16 cellular contexts compared by ENCODE assay signal in genomic region chr16:31351246-31351936, GRCh38. TPM values are rescaled to one million over a fixed set of nuclear protein-coding genes. Genes with fewer than 3 reads are reported as not detected.
DNase-seq lines count a peak whose midpoint lies in the region; ATAC-seq and TF ChIP-seq lines count a peak whose summit lies in the region.
"Had no signal": no experiment of that assay in that cellular context is flagged by ENCODE, and none has a peak within 500 bp of the region (broad histone marks: within the 10 kb centered on the region; RNA-seq: fewer than 3 reads in every experiment).

No MANE protein-coding gene starts in this region.

- H3K4me1 Mint-ChIP-seq in activated CD4-positive, alpha-beta memory T cell treated with anti-CD3 and anti-CD28 coated beads, Interleukin-2, amount 10 ng/mL, durations not matched to agents 7 days and 5 days: peaks cover 71% of the 10 kb centered on the region
- H3K4me1 Mint-ChIP-seq: neural crest cell had no signal

- TF ChIP-seq POLR2A in right lobe of liver (IDR thresholded peaks at IDR 0.05) (no peak), upper lobe of left lung (IDR thresholded peaks at IDR 0.05) (no peak)

- ATAC-seq in right lobe of liver: no peak
- no peak for ATAC-seq in upper lobe of left lung (ENCODE audit: low FRiP score in 2 of 2)
- no peak for ATAC-seq in GM19467 (IDR thresholded peaks at IDR 0.05; ENCODE audit: unreplicated experiment)
- no peak for ATAC-seq in HG02798 (IDR thresholded peaks at IDR 0.05; ENCODE audit: poor library complexity, unreplicated experiment)
- no peak for ATAC-seq in HG03469 (IDR thresholded peaks at IDR 0.05; ENCODE audit: unreplicated experiment)
- ATAC-seq: HCT116 had no signal

- no peak for TF ChIP-seq EP300 in upper lobe of left lung (IDR thresholded peaks at IDR 0.05)

- no peaks in the 10 kb centered on the region for H3K9me3 Mint-ChIP-seq in activated CD4-positive, alpha-beta memory T cell treated with anti-CD3 and anti-CD28 coated beads, Interleukin-2, amount 10 ng/mL, durations not matched to agents 7 days and 5 days
- H3K9me3 Mint-ChIP-seq: neural crest cell had no signal

- H3K9me3 ChIP-seq in liver (ENCODE audit: control insufficient read depth in 4 of 4, low read length in 3 of 4): no peaks in the 10 kb centered on the region
- no peaks in the 10 kb centered on the region for H3K9me3 ChIP-seq in right lobe of liver
- H3K9me3 ChIP-seq in upper lobe of left lung: no peaks in the 10 kb centered on the region
- H3K9me3 ChIP-seq: heart right ventricle had no signal

- peak overlapping the region in 1 of 2 donors; percentile 32 for H3K9ac ChIP-seq in liver (ENCODE audit: low read depth in 1 of 2, low read length in 2 of 2)

- H3K36me3 Mint-ChIP-seq in activated CD4-positive, alpha-beta memory T cell treated with anti-CD3 and anti-CD28 coated beads, Interleukin-2, amount 10 ng/mL, durations not matched to agents 7 days and 5 days (ENCODE audit: low read depth): peaks cover 7% of the 10 kb centered on the region

- peak overlapping the region; percentile 68 for H3K27ac Mint-ChIP-seq in activated CD4-positive, alpha-beta memory T cell treated with anti-CD3 and anti-CD28 coated beads, Interleukin-2, amount 10 ng/mL, durations not matched to agents 7 days and 5 days

- TF ChIP-seq CTCF in liver (IDR thresholded peaks at IDR 0.05; ENCODE audit: low read depth, low read length, missing input control): no peak
- TF ChIP-seq CTCF in right lobe of liver (IDR thresholded peaks at IDR 0.05): no peak
- TF ChIP-seq CTCF in upper lobe of left lung (IDR thresholded peaks at IDR 0.05): no peak

- H3K27ac ChIP-seq in liver (ENCODE audit: low read depth in 1 of 2, low read length in 2 of 2) (peak overlapping the region; percentile 40 to 70), right lobe of liver (peak overlapping the region in 1 of 3 donors; percentile 71), upper lobe of left lung (peak overlapping the region; percentile 73 to 90 (median 86))
- H3K27ac ChIP-seq: VCaP had no signal

- CTCF ChIA-PET in activated CD4-positive, alpha-beta memory T cell treated with anti-CD3 and anti-CD28 coated beads, Interleukin-2, amount 10 ng/mL, durations not matched to agents 7 days and 5 days (lab: Charles Lee): no interaction called here

- DNase-seq in right lobe of liver: no peak
- no peak for DNase-seq in activated CD4-positive, alpha-beta memory T cell treated with anti-CD3 and anti-CD28 coated beads, Interleukin-2, amount 10 ng/mL, durations not matched to agents 7 days and 5 days
- DNase-seq in midbrain (lab: John Stamatoyannopoulos, UW): peak; percentile 6
- DNase-seq in upper lobe of left lung: no peak
- DNase-seq: cortex of kidney, erythroblast, heart right ventricle, NCI-H1105, NCI-H2227 treated with DMSO at 0.1 percent for 48 hours had no signal

- intact Hi-C loops in right lobe of liver (cut with DNase I): loop anchor here in 1 of 2 donors (10.0 kb wide), 1 partner anchor 127 kb away; no protein-coding TSS in a partner anchor

- no peak for TF ChIP-seq RAD21 in liver (IDR thresholded peaks at IDR 0.05)

- H3K4me1 ChIP-seq in liver (ENCODE audit: control insufficient read depth in 4 of 4, insufficient read depth in 4 of 4, low read length in 3 of 4) (no peaks in the 10 kb centered on the region), right lobe of liver (no peaks in the 10 kb centered on the region), upper lobe of left lung (no peaks in the 10 kb centered on the region)

- H3K27me3 Mint-ChIP-seq in activated CD4-positive, alpha-beta memory T cell treated with anti-CD3 and anti-CD28 coated beads, Interleukin-2, amount 10 ng/mL, durations not matched to agents 7 days and 5 days: peaks cover 26% of the 10 kb centered on the region

- POLR2A ChIA-PET in activated CD4-positive, alpha-beta memory T cell treated with anti-CD3 and anti-CD28 coated beads, Interleukin-2, amount 10 ng/mL, durations not matched to agents 7 days and 5 days (lab: Charles Lee): no interaction called here

- H3K4me3 ChIP-seq in liver (ENCODE audit: low read depth in 1 of 3, low read length in 3 of 3): no peak overlapping the region
- H3K4me3 ChIP-seq in right lobe of liver: no peak overlapping the region
- H3K4me3 ChIP-seq in upper lobe of left lung: no peak overlapping the region

- no peak overlapping the region for H3K4me3 Mint-ChIP-seq in activated CD4-positive, alpha-beta memory T cell treated with anti-CD3 and anti-CD28 coated beads, Interleukin-2, amount 10 ng/mL, durations not matched to agents 7 days and 5 days
- H3K4me3 Mint-ChIP-seq: neural crest cell had no signal

- WGBS in liver: 78% methylated on average over 19 of the region's 19 CpGs
- WGBS in right lobe of liver (ENCODE audit: insufficient coverage, low coverage, low lambda C conversion rate, missing lambda C conversion rate): 57% methylated on average over 16 of the region's 19 CpGs
- 68 to 74% methylated on average over 19 of the region's 19 CpGs for whole genome bisulfite sequencing in upper lobe of left lung, 2 donors

- H3K36me3 ChIP-seq in liver (ENCODE audit: control insufficient read depth in 4 of 4, insufficient read depth in 3 of 4, low read depth in 1 of 4, low read length in 3 of 4): no peaks in the 10 kb centered on the region
- no peaks in the 10 kb centered on the region for H3K36me3 ChIP-seq in right lobe of liver
- H3K36me3 ChIP-seq in upper lobe of left lung: no peaks in the 10 kb centered on the region
- H3K36me3 ChIP-seq: heart right ventricle had no signal

- H3K27me3 ChIP-seq in liver (ENCODE audit: control insufficient read depth in 4 of 4, insufficient read depth in 4 of 4, low read length in 3 of 4) (no peaks in the 10 kb centered on the region), right lobe of liver (no peaks in the 10 kb centered on the region), upper lobe of left lung (no peaks in the 10 kb centered on the region)

TF ChIP-seq in liver, 16 proteins besides CTCF, POLR2A, EP300 and RAD21 (continues in another document):
- TF ChIP-seq YY1 (IDR thresholded peaks at IDR 0.05) (no peak), NR2F2 (IDR thresholded peaks at IDR 0.05) (no peak), RXRA (IDR thresholded peaks at IDR 0.05) (no peak), ATF3 (IDR thresholded peaks at IDR 0.05) (no peak), EGR1 (IDR thresholded peaks at IDR 0.05; ENCODE audit: low read depth in 2 of 2) (no peak), JUND (IDR thresholded peaks at IDR 0.05) (no peak), FOXA2 (IDR thresholded peaks at IDR 0.05) (no peak), GABPA (IDR thresholded peaks at IDR 0.05 in 1 of 2, conservative IDR thresholded peaks at IDR 0.05 in 1 of 2) (no peak), FOXA1 (IDR thresholded peaks at IDR 0.05) (no peak), SP1 (IDR thresholded peaks at IDR 0.05) (no peak), ZBTB33 (IDR thresholded peaks at IDR 0.05) (no peak)

RNA-seq across cellular contexts. Expression of gene ITGAX, which starts 3.6 kb away (rescaled TPM):
- 1 to 10 TPM; 2.5 to 9.6 TPM for total RNA-seq in liver
- 1 to 10 TPM; 1.1 to 1.2 TPM for polyA plus RNA-seq in liver
- 10 to 100 TPM in 1 of 6 experiments, 1 to 10 TPM in 5; 2.0 to 15.3 (median 5.2) TPM for total RNA-seq in right lobe of liver
- total RNA-seq in activated CD4-positive, alpha-beta memory T cell treated with anti-CD3 and anti-CD28 coated beads, Interleukin-2, amount 10 ng/mL, durations not matched to agents 7 days and 5 days: 10 to 100 TPM; 42.0 to 43.2 TPM
- total RNA-seq in upper lobe of left lung: 100 to 1,000 TPM in 4 of 6 donors, 10 to 100 TPM in 2; 24.0 to 318 (median 134) TPM
- total RNA-seq: neural crest cell had no signal

RNA-seq across cellular contexts. Expression of gene ITGAD, which starts 41.7 kb away (rescaled TPM):
- total RNA-seq in liver (1 to 10 TPM; 2.0 to 3.6 TPM), right lobe of liver (1 to 10 TPM in 1 of 6 experiments, under 1 TPM in 3, not detected in 2; 0.13 to 2.0 (median 0.69) TPM), upper lobe of left lung (under 1 TPM in 3 of 6 donors, not detected in 3; 0.15 to 0.69 (median 0.52) TPM)
- polyA plus RNA-seq in liver: 1 to 10 TPM in 1 of 2 donors, under 1 TPM in 1; 0.04 to 2.1 TPM
- not detected for total RNA-seq in activated CD4-positive, alpha-beta memory T cell treated with anti-CD3 and anti-CD28 coated beads, Interleukin-2, amount 10 ng/mL, durations not matched to agents 7 days and 5 days
- total RNA-seq: neural crest cell had no signal
